Comparison of ENCODE assay signal across 2 cellular contexts in genomic region chr18:31100598-31101147, GRCh38.
TF ChIP-seq lines count a peak whose summit lies in the region.

No MANE protein-coding gene starts in this region.

TF ChIP-seq in HEK293T, 16 proteins besides CTCF, POLR2A, EP300 and RAD21:
- TF ChIP-seq PKNOX1 (IDR thresholded peaks at IDR 0.05) (peak; percentile 69), NFRKB (IDR thresholded peaks at IDR 0.05) (no peak)

TF ChIP-seq in K562, 482 proteins besides CTCF, POLR2A, EP300 and RAD21 (continues in another document):
- no peak for TF ChIP-seq GTF2E2 (tag; IDR thresholded peaks at IDR 0.05)
- TF ChIP-seq POLR2B (IDR thresholded peaks at IDR 0.05; ENCODE audit: low read depth, partially characterized antibody), result peak; percentile 13
- TF ChIP-seq TEAD2 (tag; IDR thresholded peaks at IDR 0.05), result no peak
- no peak for TF ChIP-seq ZNF639 (CRISPR knock-in tag; conservative IDR thresholded peaks at IDR 0.05 in 1 of 2, IDR thresholded peaks at IDR 0.05 in 1 of 2)
- no peak for TF ChIP-seq ZFP36 (IDR thresholded peaks at IDR 0.05; ENCODE audit: low read depth, low read length, partially characterized antibody)
- peak; percentile 35; the same call in 1 of the 2 replicates for TF ChIP-seq MBD2 (IDR thresholded peaks at IDR 0.05; ENCODE audit: borderline replicate concordance, low read depth)
- TF ChIP-seq KAT8 (IDR thresholded peaks at IDR 0.05; ENCODE audit: low read depth), result no peak
- TF ChIP-seq AFF4 (CRISPR knock-in tag; IDR thresholded peaks at IDR 0.05), result 0 out of 2 replicates have a peak, but pooled peaks have one; percentile 42
- TF ChIP-seq BMI1 (IDR thresholded peaks at IDR 0.05; ENCODE audit: low read length), result no peak
- peak; percentile 66; the same call in 1 of the 2 replicates for TF ChIP-seq NBN (IDR thresholded peaks at IDR 0.05; ENCODE audit: low read depth)
- TF ChIP-seq ZNF79 (CRISPR knock-in tag; IDR thresholded peaks at IDR 0.05; ENCODE audit: low read depth), result no peak
- TF ChIP-seq RBM15 (IDR thresholded peaks at IDR 0.05; ENCODE audit: insufficient read depth, low read length), result no peak
- peak in 1 of 2 experiments; percentile 25 for TF ChIP-seq AFF1 (IDR thresholded peaks at IDR 0.05; ENCODE audit: low read depth in 1 of 2, partially characterized antibody in 2 of 2)
- TF ChIP-seq PRDM10 (IDR thresholded peaks at IDR 0.05; ENCODE audit: partially characterized antibody), result peak; percentile 26
- peak; percentile 43; the same call in 1 of the 2 replicates for TF ChIP-seq ZKSCAN8 (CRISPR knock-in tag; IDR thresholded peaks at IDR 0.05)
- no peak for TF ChIP-seq ARID2 (IDR thresholded peaks at IDR 0.05)
- peak; percentile 47; the same call in 1 of the 2 replicates for TF ChIP-seq ZNF175 (CRISPR knock-in tag; IDR thresholded peaks at IDR 0.05; ENCODE audit: low read depth)
- TF ChIP-seq FOXA3 (CRISPR knock-in tag; conservative IDR thresholded peaks at IDR 0.05 in 1 of 2, IDR thresholded peaks at IDR 0.05 in 1 of 2), result no peak
- no peak for TF ChIP-seq TFAM (CRISPR knock-in tag; conservative IDR thresholded peaks at IDR 0.05)
- peak; percentile 33; the same call in 1 of the 2 replicates for TF ChIP-seq CHAMP1 (IDR thresholded peaks at IDR 0.05)
- no peak for TF ChIP-seq TEAD4 (IDR thresholded peaks at IDR 0.05; ENCODE audit: low read length)
- no peak for TF ChIP-seq TEAD4 (CRISPR knock-in tag; IDR thresholded peaks at IDR 0.05; ENCODE audit: borderline replicate concordance)
- TF ChIP-seq ZNF436 (CRISPR knock-in tag; IDR thresholded peaks at IDR 0.05), result no peak
- no peak for TF ChIP-seq STAT5A (IDR thresholded peaks at IDR 0.05; ENCODE audit: borderline replicate concordance, low read length)
- no peak for TF ChIP-seq KLF6 (CRISPR knock-in tag; IDR thresholded peaks at IDR 0.05; ENCODE audit: borderline replicate concordance)
- TF ChIP-seq SAP30 (IDR thresholded peaks at IDR 0.05; ENCODE audit: borderline replicate concordance, insufficient read depth, low read depth, low read length, poor library complexity, severe bottlenecking), result no peak
- TF ChIP-seq ZNF778 (CRISPR knock-in tag; IDR thresholded peaks at IDR 0.05), result no peak
- no peak for TF ChIP-seq DIDO1 (tag; IDR thresholded peaks at IDR 0.05; ENCODE audit: low read depth)
- TF ChIP-seq ZNF830 (CRISPR knock-in tag; IDR thresholded peaks at IDR 0.05), result no peak
- no peak for TF ChIP-seq ATF7 (IDR thresholded peaks at IDR 0.05)
- TF ChIP-seq ZSCAN29 (IDR thresholded peaks at IDR 0.05), result peak; percentile 58; the same call in 1 of the 2 replicates
- no peak for TF ChIP-seq E2F8 (IDR thresholded peaks at IDR 0.05; ENCODE audit: low read depth, partially characterized antibody)
- no peak for TF ChIP-seq CSDE1 (IDR thresholded peaks at IDR 0.05)
- 0 out of 2 replicates have a peak, but pooled peaks have one; percentile 8 for TF ChIP-seq HINFP (tag; conservative IDR thresholded peaks at IDR 0.05; ENCODE audit: low read depth)
- peak; percentile 75 for TF ChIP-seq PKNOX1 (IDR thresholded peaks at IDR 0.05)
- peak; percentile 35; the same call in 1 of the 2 replicates for TF ChIP-seq BRD4 (IDR thresholded peaks at IDR 0.05)
- no peak; the same call in 1 of the 2 replicates for TF ChIP-seq GATAD2B (IDR thresholded peaks at IDR 0.05; ENCODE audit: borderline replicate concordance)
- TF ChIP-seq RCOR1 (IDR thresholded peaks at IDR 0.05; ENCODE audit: borderline replicate concordance in 1 of 2, low read depth in 2 of 2, low read length in 2 of 2), result no peak
- no peak for TF ChIP-seq TAF9B (IDR thresholded peaks at IDR 0.05; ENCODE audit: partially characterized antibody)
